ENCODE assay signal across 27 cellular contexts in genomic region chr6:3193102-3193837, GRCh38. TPM values are rescaled to one million over a fixed set of nuclear protein-coding genes. Genes with fewer than 3 reads are reported as not detected.
DNase-seq lines count a peak whose midpoint lies in the region; ATAC-seq, FAIRE-seq and TF ChIP-seq lines count a peak whose summit lies in the region.
"Had no signal": no experiment of that assay in that cellular context is flagged by ENCODE, and none has a peak within 500 bp of the region (broad histone marks: within the 10 kb centered on the region; RNA-seq: fewer than 3 reads in every experiment).

No MANE protein-coding gene starts in this region.

- no peak overlapping the region for H2BK120ac ChIP-seq in H1 (replicated peaks; ENCODE audit: low read depth, low read length)

- H3K4me3 Mint-ChIP-seq in GM23338 (no peak overlapping the region), WTC11 (no peak overlapping the region), neural crest cell (peak overlapping the region; percentile 77), osteocyte (ENCODE audit: unreplicated experiment) (no peak overlapping the region)
- H3K4me3 Mint-ChIP-seq: activated CD4-positive, alpha-beta T cell treated with anti-CD3 and anti-CD28 coated beads, Interleukin-2, amount 10 ng/mL, durations not matched to agents 7 days and 5 days; activated T-cell treated with anti-CD3 and anti-CD28 coated beads, Interleukin-2, amount 50 U/mL, for 4 hours; mesothelial cell of epicardium; naive thymus-derived CD8-positive, alpha-beta T cell had no signal

- peaks cover 6% of the 10 kb centered on the region for H3F3A ChIP-seq in GM23338 (replicated peaks; ENCODE audit: low read depth)

- no peak for FAIRE-seq in H1 (lab: Jason Lieb, UNC)
- FAIRE-seq: bronchial epithelial cell, GM19239, pancreas had no signal

- H3K9me3 Mint-ChIP-seq in GM23338 (peaks cover 2% of the 10 kb centered on the region; the same call in 1 of the 3 replicates), WTC11 (peaks cover 13% of the 10 kb centered on the region), neural crest cell (peaks cover 2% of the 10 kb centered on the region), osteocyte (ENCODE audit: unreplicated experiment) (no peaks in the 10 kb centered on the region)
- H3K9me3 Mint-ChIP-seq: activated T-cell treated with anti-CD3 and anti-CD28 coated beads, Interleukin-2, amount 50 U/mL, for 4 hours; mesothelial cell of epicardium; naive thymus-derived CD8-positive, alpha-beta T cell had no signal

- 73% methylated on average over 23 of the region's 23 CpGs; no CpG with 5 or more reads in 1 of the 2 experiments for WGBS in H1 (ENCODE audit: extremely low coverage in 1 of 2, insufficient coverage in 1 of 2, insufficient read length in 1 of 2, insufficient replicate concordance in 2 of 2, low coverage in 1 of 2, low lambda C conversion rate in 2 of 2, missing lambda C conversion rate in 1 of 2), 2 experiments

- H4K5ac ChIP-seq in H1 (ENCODE audit: insufficient read length, low read depth, low read length) = no peak overlapping the region

- no peaks in the 10 kb centered on the region for H3K23me2 ChIP-seq in H1 (ENCODE audit: low read depth, low read length)

- peak overlapping the region; percentile 77; the same call in 1 of the 2 replicates for H2BK5ac ChIP-seq in H1 (ENCODE audit: low read depth, low read length)

- H3K4me2 ChIP-seq in GM23338 (peak overlapping the region; percentile 65), H1 (ENCODE audit: insufficient read depth in 1 of 2, low read depth in 2 of 2, low read length in 2 of 2) (peak overlapping the region in 1 of 2 experiments; percentile 20; a peak in 2 of 4 replicates)

- no peak overlapping the region for H2BK15ac ChIP-seq in H1 (ENCODE audit: low read length)

- H2AFZ ChIP-seq in GM23338 (peak overlapping the region; percentile 98), H1 (ENCODE audit: low read length) (peak overlapping the region; percentile 67; the same call in 1 of the 2 replicates)

- peak; percentile 49 for DNase-seq in GM23338 (ENCODE audit: low spot score)
- DNase-seq in WTC11 (ENCODE audit: low spot score) = no peak
- no peak for DNase-seq in H1 (ENCODE audit: low read depth in 1 of 2, low spot score in 2 of 2)
- DNase-seq in neural crest cell (ENCODE audit: low read depth, low spot score) = peak; percentile 45
- no peak for DNase-seq in DMS53 treated with DMSO at 0.1 percent for 48 hours (lab: John Stamatoyannopoulos, UW; ENCODE audit: unreplicated experiment)
- no peak for DNase-seq in osteocyte (ENCODE audit: extremely low spot score, unreplicated experiment)
- DNase-seq: ACHN; activated CD4-positive, alpha-beta T cell treated with anti-CD3 and anti-CD28 coated beads, Interleukin-2, amount 10 ng/mL, durations not matched to agents 7 days and 5 days; activated naive CD4-positive, alpha-beta T cell treated with Interleukin-2 at 50 U/mL for 16 hours; activated T-cell treated with anti-CD3 and anti-CD28 coated beads, Interleukin-2, amount 50 U/mL, for 4 hours; left lung; naive thymus-derived CD8-positive, alpha-beta T cell; NCI-H1694 treated with DMSO at 0.1 percent for 48 hours; NCI-H524 treated with DMSO at 0.1 percent for 48 hours; pancreas; PC-3; Right ventricle myocardium superior; spleen had no signal

- H3K9me2 ChIP-seq in GM23338 (ENCODE audit: insufficient read depth) = no peaks in the 10 kb centered on the region

- peak overlapping the region; percentile 19; the same call in 1 of the 2 replicates for H2BK12ac ChIP-seq in H1 (ENCODE audit: low read depth, low read length)

- no peak for TF ChIP-seq EP300 in H1 (IDR thresholded peaks at IDR 0.05; ENCODE audit: borderline replicate concordance in 1 of 2, low read depth in 2 of 2, low read length in 2 of 2)

- H3K9me3 ChIP-seq in H1 (ENCODE audit: insufficient read depth in 2 of 2, low read depth in 1 of 2, low read length in 1 of 2) = 0 out of 4 replicates have a peak, but pooled peaks cover 0 to 4% of the 10 kb centered on the region in 2 experiments
- H3K9me3 ChIP-seq: gastroesophageal sphincter, left lung, pancreas, right atrium auricular region, spleen had no signal

- CTCF ChIA-PET in WTC11 (lab: Charles Lee) = interaction anchor here (0.6 to 3.9 kb wide), 7 partner anchors 9 to 802 kb away, joined by 4 to 23 read pairs (median 4); no protein-coding TSS in a partner anchor
- CTCF ChIA-PET in H1 (lab: Charles Lee; ENCODE audit: partially characterized antibody) = interaction anchor here (0.6 to 4.5 kb wide), 11 partner anchors 9 to 262 kb away, joined by 3 to 25 read pairs (median 3); no protein-coding TSS in a partner anchor

- TF ChIP-seq CTCF in GM23338 (conservative IDR thresholded peaks at IDR 0.05; ENCODE audit: low read depth in 2 of 2) (no peak; a peak in 1 of 4 replicates), WTC11 (IDR thresholded peaks at IDR 0.05) (no peak), H1 (IDR thresholded peaks at IDR 0.05; ENCODE audit: control extremely low read depth in 1 of 3, insufficient read depth in 1 of 3, low read depth in 1 of 3, low read length in 3 of 3) (no peak), neural crest cell (conservative IDR thresholded peaks at IDR 0.05) (no peak), osteocyte (IDR thresholded peaks at IDR 0.05) (no peak)

- H3K27ac ChIP-seq in GM23338 (ENCODE audit: low read depth) (no peak overlapping the region; the same call in 1 of the 2 replicates), H1 (ENCODE audit: low read depth, low read length) (no peak overlapping the region)
- H3K27ac ChIP-seq: gastroesophageal sphincter, HL-60, left lung, pancreas, right atrium auricular region, spleen, VCaP had no signal

- H3K27me3 Mint-ChIP-seq in GM23338 (ENCODE audit: insufficient read depth, low read depth, poor library complexity) (peaks cover 19% of the 10 kb centered on the region), WTC11 (ENCODE audit: low read depth) (no peaks in the 10 kb centered on the region), neural crest cell (ENCODE audit: low read depth) (no peaks in the 10 kb centered on the region), osteocyte (ENCODE audit: unreplicated experiment) (no peaks in the 10 kb centered on the region)
- H3K27me3 Mint-ChIP-seq: activated CD4-positive, alpha-beta T cell treated with anti-CD3 and anti-CD28 coated beads, Interleukin-2, amount 10 ng/mL, durations not matched to agents 7 days and 5 days had no signal

- H2AK5ac ChIP-seq in H1 (ENCODE audit: low read depth, low read length) = no peak overlapping the region

- peak overlapping the region; percentile 8 for H3K4ac ChIP-seq in H1 (replicated peaks; ENCODE audit: insufficient read length, low read depth, low read length)

- H3K4me1 Mint-ChIP-seq in GM23338 = peaks cover 10% of the 10 kb centered on the region
- H3K4me1 Mint-ChIP-seq in WTC11 = peaks cover 11% of the 10 kb centered on the region
- H3K4me1 Mint-ChIP-seq in neural crest cell = peaks cover 32% of the 10 kb centered on the region
- no peaks in the 10 kb centered on the region for H3K4me1 Mint-ChIP-seq in osteocyte (ENCODE audit: unreplicated experiment)
- H3K4me1 Mint-ChIP-seq: activated CD4-positive, alpha-beta T cell treated with anti-CD3 and anti-CD28 coated beads, Interleukin-2, amount 10 ng/mL, durations not matched to agents 7 days and 5 days; mesothelial cell of epicardium; naive thymus-derived CD8-positive, alpha-beta T cell had no signal

- no peak for TF ChIP-seq POLR2A in H1 (IDR thresholded peaks at IDR 0.05; ENCODE audit: control extremely low read depth in 1 of 2, low read depth in 2 of 2, low read length in 2 of 2)

- H3K4me1 ChIP-seq in GM23338 (ENCODE audit: insufficient read depth) (peaks cover 38% of the 10 kb centered on the region), H1 (replicated peaks in 1 of 4; ENCODE audit: control insufficient read depth in 3 of 4, insufficient read depth in 4 of 4, low read length in 3 of 4) (peaks cover 13 to 24% (median 20%) of the 10 kb centered on the region in 4 experiments)
- H3K4me1 ChIP-seq: left lung, spleen had no signal

- H3K4me3 ChIP-seq in GM23338 (no peak overlapping the region; the same call in 1 of the 2 replicates), H1 (ENCODE audit: extremely low read depth in 1 of 4, insufficient read depth in 2 of 4, low read depth in 3 of 4, low read length in 4 of 4) (no peak overlapping the region)
- H3K4me3 ChIP-seq: gastroesophageal sphincter, left lung, pancreas, right atrium auricular region, spleen had no signal

- POLR2A ChIA-PET in WTC11 (lab: Charles Lee) = interaction anchor here (1.0 kb wide), 2 partner anchors 16 to 27 kb away, joined by 3 read pairs; no protein-coding TSS in a partner anchor
- POLR2A ChIA-PET in H1 (lab: Charles Lee; ENCODE audit: partially characterized antibody) = interaction anchor here (0.6 to 4.0 kb wide), 12 partner anchors 10 to 66 kb away, joined by 3 to 32 read pairs (median 4); partner anchors contain the start of genes TUBB2A and TUBB2B

- H3K36me3 ChIP-seq in GM23338 (ENCODE audit: insufficient read depth) (no peaks in the 10 kb centered on the region), H1 (ENCODE audit: control insufficient read depth in 2 of 4, insufficient read depth in 4 of 4, low read length in 3 of 4) (no peaks in the 10 kb centered on the region)
- H3K36me3 ChIP-seq: gastroesophageal sphincter, left lung, pancreas, right atrium auricular region, spleen had no signal

- ATAC-seq in GM23338 (peak; percentile 50), WTC11 (peak; percentile 34), GM21825 (IDR thresholded peaks at IDR 0.05; ENCODE audit: unreplicated experiment) (no peak), GM18517 (IDR thresholded peaks at IDR 0.05; ENCODE audit: unreplicated experiment) (no peak)
- ATAC-seq: activated T-cell treated with anti-CD3 and anti-CD28 coated beads, Interleukin-2, amount 50 U/mL, for 4 hours; gastroesophageal sphincter; left lung; naive thymus-derived CD8-positive, alpha-beta T cell; pancreas; PC-3 had no signal

- no peak overlapping the region for H3K56ac ChIP-seq in H1 (replicated peaks; ENCODE audit: insufficient read length, low read depth, low read length)

- peak overlapping the region; percentile 76; the same call in 1 of the 2 replicates for H2BK20ac ChIP-seq in H1 (ENCODE audit: low read length)

- H3K23ac ChIP-seq in H1 (ENCODE audit: insufficient read length) = no peak overlapping the region

- H4K91ac ChIP-seq in H1 (replicated peaks; ENCODE audit: insufficient read length, low read length) = peak overlapping the region; percentile 63

- TF ChIP-seq RAD21 in H1 (IDR thresholded peaks at IDR 0.05 in 1 of 2, conservative IDR thresholded peaks at IDR 0.05 in 1 of 2; ENCODE audit: low read depth in 2 of 2, low read length in 2 of 2) = no peak

- H3K27me3 ChIP-seq in GM23338 (ENCODE audit: insufficient read depth) (no peaks in the 10 kb centered on the region), H1 (replicated peaks in 1 of 4; ENCODE audit: control insufficient read depth in 3 of 4, extremely low read depth in 1 of 4, insufficient read depth in 3 of 4, low read length in 3 of 4) (no peaks in the 10 kb centered on the region)
- H3K27me3 ChIP-seq: gastroesophageal sphincter, left lung, pancreas, right atrium auricular region had no signal

- H3K27ac Mint-ChIP-seq in GM23338 = no peak overlapping the region
- H3K27ac Mint-ChIP-seq in WTC11 = peak overlapping the region; percentile 57; the same call in 1 of the 2 replicates
- peak overlapping the region; percentile 79 for H3K27ac Mint-ChIP-seq in neural crest cell (ENCODE audit: unreplicated experiment)
- no peak overlapping the region for H3K27ac Mint-ChIP-seq in osteocyte (ENCODE audit: unreplicated experiment)
- H3K27ac Mint-ChIP-seq: activated CD4-positive, alpha-beta T cell treated with anti-CD3 and anti-CD28 coated beads, Interleukin-2, amount 10 ng/mL, durations not matched to agents 7 days and 5 days; mesothelial cell of epicardium; naive thymus-derived CD8-positive, alpha-beta T cell had no signal

- peak overlapping the region; percentile 34 for H3K18ac ChIP-seq in H1 (ENCODE audit: extremely low read depth, low read length)

- no peak overlapping the region for H4K8ac ChIP-seq in H1 (ENCODE audit: extremely low read depth, insufficient read depth, low read length)

- peaks cover 2% of the 10 kb centered on the region; the same call in 2 of the 3 replicates for H3K36me3 Mint-ChIP-seq in GM23338 (ENCODE audit: low read depth)
- peaks cover 10% of the 10 kb centered on the region for H3K36me3 Mint-ChIP-seq in WTC11
- no peaks in the 10 kb centered on the region for H3K36me3 Mint-ChIP-seq in neural crest cell (ENCODE audit: low read depth)
- no peaks in the 10 kb centered on the region for H3K36me3 Mint-ChIP-seq in osteocyte (ENCODE audit: unreplicated experiment)
- H3K36me3 Mint-ChIP-seq: mesothelial cell of epicardium; naive thymus-derived CD8-positive, alpha-beta T cell had no signal

- H3K79me2 ChIP-seq in GM23338 (replicated peaks; ENCODE audit: insufficient read depth) = no peaks in the 10 kb centered on the region
- H3K79me2 ChIP-seq in H1 (ENCODE audit: control insufficient read depth in 1 of 2, insufficient read depth in 2 of 2, low read length in 2 of 2) = no peaks in the 10 kb centered on the region

- H3K14ac ChIP-seq in H1 (ENCODE audit: insufficient read length) = no peak overlapping the region

- no peaks in the 10 kb centered on the region; the same call in 1 of the 2 replicates for H3K79me1 ChIP-seq in H1 (ENCODE audit: low read depth, low read length)

- H4K20me1 ChIP-seq in GM23338 (replicated peaks; ENCODE audit: insufficient read depth) (no peaks in the 10 kb centered on the region), H1 (replicated peaks in 1 of 2; ENCODE audit: control insufficient read depth in 1 of 2, insufficient read depth in 2 of 2, low read length in 2 of 2) (no peaks in the 10 kb centered on the region)

- H3K9ac ChIP-seq in H1 (replicated peaks in 1 of 4; ENCODE audit: extremely low read depth in 1 of 4, low read depth in 3 of 4, low read length in 3 of 4) = no peak overlapping the region

RNA-seq across cellular contexts. Expression of gene TUBB2B, which starts 34.2 kb away (rescaled TPM):
- 794 and 802 TPM in 2 replicates for total RNA-seq in GM23338 (2014; rRNA removed; shearing (Covaris generic))
- polyA plus RNA-seq in GM23338 (2016; fragmentation: Nextera tagmentation; extraction: Ambion mirVana) (355 and 376 TPM in 2 replicates), H1 (2011; rRNA removed) (722 and 951 TPM in 2 replicates)
- total RNA-seq in WTC11 (2021) (591 to 627 TPM (median 616 TPM) in 3 replicates), neural crest cell (655 and 665 TPM in 2 replicates), osteocyte (61.7 and 67.2 TPM in 2 replicates)
- total RNA-seq in H1 (2021; fragmentation: NEBNext Ultra II Directional; extraction: Animal tissue kit (Norgen Biotek cat#: 25700)) = 599 and 612 TPM in 2 replicates
- 899 TPM for polyA plus RNA-seq in H1 (2011; cell fraction: cytosol; rRNA removed)
- 619 TPM for polyA plus RNA-seq in H1 (2011; cell fraction: nucleus; rRNA removed)
- polyA plus RNA-seq in H1 (2012, experiment 1 of 2) = 543 to 843 TPM (median 779 TPM) in 4 replicates
- 645 TPM for polyA plus RNA-seq in H1 (2012, experiment 2 of 2)
- 579 TPM for polyA plus RNA-seq in H1 (2013, experiment 1 of 2)
- polyA plus RNA-seq in H1 (2013, experiment 2 of 2) = 581 TPM
- 449 and 484 TPM in 2 replicates for polyA minus RNA-seq in H1 (2011; rRNA and poly(A)+ RNA removed)
- 482 TPM for polyA minus RNA-seq in H1 (2011; cell fraction: cytosol; rRNA and poly(A)+ RNA removed)
- polyA minus RNA-seq in H1 (2011; cell fraction: nucleus; rRNA and poly(A)+ RNA removed) = 267 TPM
- total RNA-seq: activated CD4-positive, alpha-beta T cell treated with anti-CD3 and anti-CD28 coated beads, Interleukin-2, amount 10 ng/mL, durations not matched to agents 7 days and 5 days; naive thymus-derived CD8-positive, alpha-beta T cell had no signal

RNA-seq across cellular contexts. Expression of gene TUBB2A, which starts 35.9 kb away (rescaled TPM):
- total RNA-seq in GM23338 (2014; rRNA removed; shearing (Covaris generic)) = 376 and 407 TPM in 2 replicates
- polyA plus RNA-seq in GM23338 (2016; fragmentation: Nextera tagmentation; extraction: Ambion mirVana) (286 and 305 TPM in 2 replicates), H1 (2011; rRNA removed) (315 and 408 TPM in 2 replicates)
- total RNA-seq in WTC11 (2021) (357 to 403 TPM (median 394 TPM) in 3 replicates), neural crest cell (167 and 177 TPM in 2 replicates), osteocyte (82.3 and 92.3 TPM in 2 replicates)
- 330 and 349 TPM in 2 replicates for total RNA-seq in H1 (2021; fragmentation: NEBNext Ultra II Directional; extraction: Animal tissue kit (Norgen Biotek cat#: 25700))
- polyA plus RNA-seq in H1 (2011; cell fraction: cytosol; rRNA removed) = 319 TPM
- polyA plus RNA-seq in H1 (2011; cell fraction: nucleus; rRNA removed) = 327 TPM
- polyA plus RNA-seq in H1 (2012, experiment 1 of 2) = 269 to 376 TPM (median 351 TPM) in 4 replicates
- 288 TPM for polyA plus RNA-seq in H1 (2012, experiment 2 of 2)
- polyA plus RNA-seq in H1 (2013, experiment 1 of 2) = 294 TPM
- 283 TPM for polyA plus RNA-seq in H1 (2013, experiment 2 of 2)
- 135 and 152 TPM in 2 replicates for polyA minus RNA-seq in H1 (2011; rRNA and poly(A)+ RNA removed)
- 270 TPM for polyA minus RNA-seq in H1 (2011; cell fraction: cytosol; rRNA and poly(A)+ RNA removed)
- polyA minus RNA-seq in H1 (2011; cell fraction: nucleus; rRNA and poly(A)+ RNA removed) = 83.7 TPM

Comparison
In these comparisons a context has a peak if more than half of its experiments do, and no peak if none do; other contexts are left out.
1. ATAC-seq: peak in GM23338 (single experiment) and WTC11 (single experiment); none in GM21825 (single experiment) and GM18517 (single experiment).
2. DNase-seq: peak in GM23338 (single experiment) and neural crest cell (single experiment); none in WTC11 (single experiment), H1 (0 of 2), DMS53 treated with DMSO at 0.1 percent for 48 hours (single experiment) and osteocyte (single experiment).
3. H3K27ac Mint-ChIP-seq: peak in WTC11 (single experiment) and neural crest cell (single experiment); none in GM23338 (single experiment) and osteocyte (single experiment).